Comparison of ENCODE assay signal across 16 cellular contexts in genomic region chr3:4687167-4687566, GRCh38.
DNase-seq lines count a peak whose midpoint lies in the region; ATAC-seq, FAIRE-seq and TF ChIP-seq lines count a peak whose summit lies in the region.
"Had no signal": no experiment of that assay in that cellular context is flagged by ENCODE, and none has a peak within 500 bp of the region (broad histone marks: within the 10 kb centered on the region; RNA-seq: fewer than 3 reads in every experiment).

No MANE protein-coding gene starts in this region.

- no peak overlapping the region for H2AFZ ChIP-seq in mammary epithelial cell (ENCODE audit: low read depth, low read length)
- no peak overlapping the region for H2AFZ ChIP-seq in HepG2 (ENCODE audit: low read length)

- H3K27me3 Mint-ChIP-seq in CD8-positive, alpha-beta memory T cell, result no peaks in the 10 kb centered on the region

- H3K36me3 ChIP-seq in mammary epithelial cell (ENCODE audit: insufficient read depth, low read length) (no peaks in the 10 kb centered on the region), HepG2 (replicated peaks in 1 of 2; ENCODE audit: control insufficient read depth in 1 of 2, insufficient read depth in 2 of 2, low read length in 2 of 2) (peaks cover 10 to 19% of the 10 kb centered on the region in 2 experiments; a peak in 3 of 5 replicates), upper lobe of right lung (peaks cover 60% of the 10 kb centered on the region)
- peaks cover 41% of the 10 kb centered on the region for H3K36me3 ChIP-seq in CD8-positive, alpha-beta memory T cell (ENCODE audit: insufficient read depth, low read length)

- CTCF ChIA-PET in mammary epithelial cell (lab: Charles Lee; ENCODE audit: low non-redundant PET), result no interaction called here
- CTCF ChIA-PET in HepG2 (lab: Yijun Ruan, JAX; ENCODE audit: low intra/inter-chr PET ratio, low total read pairs), result no interaction called here
- CTCF ChIA-PET in CD8-positive, alpha-beta memory T cell (lab: Charles Lee), result interaction anchor here (1.0 to 1.5 kb wide), 2 partner anchors 24 to 370 kb away, joined by 5 to 8 read pairs; no protein-coding TSS in a partner anchor

- peaks cover 0 to 11% (median 5%) of the 10 kb centered on the region in 5 donors for H3K9me3 Mint-ChIP-seq in CD8-positive, alpha-beta memory T cell
- H3K9me3 Mint-ChIP-seq: activated T-cell treated with anti-CD3 and anti-CD28 coated beads, Interleukin-2, amount 50 U/mL, for 72 hours had no signal

- TF ChIP-seq CTCF in mammary epithelial cell (conservative IDR thresholded peaks at IDR 0.05 in 1 of 2, IDR thresholded peaks at IDR 0.05 in 1 of 2; ENCODE audit: extremely low read depth in 1 of 2, insufficient read depth in 1 of 2, low read depth in 1 of 2, low read length in 2 of 2), result no peak
- no peak for TF ChIP-seq CTCF in HepG2 (CRISPR knock-in tag; IDR thresholded peaks at IDR 0.05)
- no peak for TF ChIP-seq CTCF in upper lobe of right lung (IDR thresholded peaks at IDR 0.05)

- dilution Hi-C loops in mammary epithelial cell (cut with HindIII; ENCODE audit: low sequenced_read_pairs), result no loop called here

- no peaks in the 10 kb centered on the region for H3K27me3 ChIP-seq in mammary epithelial cell (ENCODE audit: insufficient read depth, low read length)
- no peaks in the 10 kb centered on the region for H3K27me3 ChIP-seq in HepG2 (ENCODE audit: control insufficient read depth in 1 of 2, insufficient read depth in 2 of 2, low read length in 2 of 2)
- no peaks in the 10 kb centered on the region for H3K27me3 ChIP-seq in upper lobe of right lung
- no peaks in the 10 kb centered on the region for H3K27me3 ChIP-seq in CD8-positive, alpha-beta memory T cell (ENCODE audit: insufficient read depth, low read length, poor library complexity, severe bottlenecking)
- H3K27me3 ChIP-seq: heart left ventricle had no signal

- ATAC-seq in HepG2, result peak; percentile 43; the same call in 2 of the 3 replicates
- peak; percentile 86 for ATAC-seq in upper lobe of right lung
- ATAC-seq in HG03196 (IDR thresholded peaks at IDR 0.05; ENCODE audit: unreplicated experiment), result no peak
- ATAC-seq: activated T-cell treated with anti-CD3 and anti-CD28 coated beads, Interleukin-2, amount 50 U/mL, for 72 hours; heart left ventricle had no signal

- peaks cover 0 to 2% (median 0%) of the 10 kb centered on the region in 3 donors for H3K4me1 Mint-ChIP-seq in CD8-positive, alpha-beta memory T cell

- no peak overlapping the region for H3K4me3 Mint-ChIP-seq in CD8-positive, alpha-beta memory T cell
- H3K4me3 Mint-ChIP-seq: activated T-cell treated with anti-CD3 and anti-CD28 coated beads, Interleukin-2, amount 50 U/mL, for 72 hours had no signal

- H3K9ac ChIP-seq in mammary epithelial cell (ENCODE audit: insufficient read depth, low read length) (no peak overlapping the region), HepG2 (ENCODE audit: insufficient read depth, low read depth, low read length) (no peak overlapping the region)

- H3K27ac Mint-ChIP-seq in CD8-positive, alpha-beta memory T cell, result no peak overlapping the region
- H3K27ac Mint-ChIP-seq: activated T-cell treated with anti-CD3 and anti-CD28 coated beads, Interleukin-2, amount 50 U/mL, for 72 hours had no signal

- H3K27ac ChIP-seq in mammary epithelial cell (ENCODE audit: insufficient read depth, low read depth, low read length), result no peak overlapping the region
- H3K27ac ChIP-seq in HepG2 (ENCODE audit: extremely low read length, insufficient read depth, low read length), result no peak overlapping the region
- no peak overlapping the region for H3K27ac ChIP-seq in upper lobe of right lung
- H3K27ac ChIP-seq in substantia nigra (ENCODE audit: low read depth, low read length, poor library complexity, severe bottlenecking), result no peak overlapping the region
- H3K27ac ChIP-seq in CD8-positive, alpha-beta memory T cell (ENCODE audit: low read depth, low read length), result no peak overlapping the region
- H3K27ac ChIP-seq: epithelial cell of prostate, heart left ventricle had no signal

- intact Hi-C loops in mammary epithelial cell (cut with micrococcal nuclease) (no loop called here), HepG2 (cut with micrococcal nuclease; ENCODE audit: unreplicated experiment) (no loop called here), upper lobe of right lung (cut with DNase I) (no loop called here)

- H3K9me3 ChIP-seq in mammary epithelial cell (replicated peaks; ENCODE audit: insufficient read depth, low read length) (no peaks in the 10 kb centered on the region), HepG2 (ENCODE audit: low read length) (no peaks in the 10 kb centered on the region), upper lobe of right lung (no peaks in the 10 kb centered on the region)
- no peaks in the 10 kb centered on the region for H3K9me3 ChIP-seq in CD8-positive, alpha-beta memory T cell (ENCODE audit: low read length)

- H3K4me1 ChIP-seq in mammary epithelial cell (ENCODE audit: insufficient read depth, low read length), result no peaks in the 10 kb centered on the region
- no peaks in the 10 kb centered on the region for H3K4me1 ChIP-seq in HepG2 (ENCODE audit: insufficient read depth, low read length)
- H3K4me1 ChIP-seq in upper lobe of right lung, result no peaks in the 10 kb centered on the region
- no peaks in the 10 kb centered on the region for H3K4me1 ChIP-seq in CD8-positive, alpha-beta memory T cell (ENCODE audit: insufficient read depth, low read length)

- H3K4me2 ChIP-seq in mammary epithelial cell (ENCODE audit: insufficient read depth, low read depth, low read length), result no peak overlapping the region
- no peak overlapping the region for H3K4me2 ChIP-seq in HepG2 (ENCODE audit: low read depth, low read length)

- H3K36me3 Mint-ChIP-seq in CD8-positive, alpha-beta memory T cell, result peaks cover 43 to 95% (median 59%) of the 10 kb centered on the region in 3 donors

- H3K4me3 ChIP-seq in mammary epithelial cell (replicated peaks in 1 of 3; ENCODE audit: insufficient read depth in 1 of 3, low read depth in 2 of 3, low read length in 3 of 3), result no peak overlapping the region
- H3K4me3 ChIP-seq in HepG2 (replicated peaks in 1 of 3; ENCODE audit: insufficient read depth in 1 of 3, low read depth in 2 of 3, low read length in 3 of 3), result no peak overlapping the region
- H3K4me3 ChIP-seq in upper lobe of right lung, result no peak overlapping the region
- no peak overlapping the region for H3K4me3 ChIP-seq in CD8-positive, alpha-beta memory T cell (ENCODE audit: low read length)
- H3K4me3 ChIP-seq: heart left ventricle had no signal

- FAIRE-seq in HepG2 (lab: Jason Lieb, UNC), result peak; percentile 37
- FAIRE-seq: colon, TTC549 had no signal

- H3K79me2 ChIP-seq in mammary epithelial cell (ENCODE audit: insufficient read depth, low read length) (no peaks in the 10 kb centered on the region), HepG2 (ENCODE audit: insufficient read depth, low read length) (no peaks in the 10 kb centered on the region)

- WGBS in mammary epithelial cell (ENCODE audit: low coverage, missing lambda C conversion rate), result 88% methylated on average over 4 of the region's 4 CpGs
- WGBS in HepG2 (ENCODE audit: low lambda C conversion rate), result 60% methylated on average over 4 of the region's 4 CpGs

- POLR2A ChIA-PET in HepG2 (lab: Yijun Ruan, JAX), result no interaction called here
- POLR2A ChIA-PET in CD8-positive, alpha-beta memory T cell (lab: Charles Lee), result no interaction called here

- H4K20me1 ChIP-seq in mammary epithelial cell (ENCODE audit: insufficient read depth, low read length) (no peaks in the 10 kb centered on the region), HepG2 (ENCODE audit: insufficient read depth, low read length) (no peaks in the 10 kb centered on the region)

- TF ChIP-seq RAD21 in HepG2 (CRISPR knock-in tag; IDR thresholded peaks at IDR 0.05), result no peak

- no peak for TF ChIP-seq EP300 in HepG2 (IDR thresholded peaks at IDR 0.05; ENCODE audit: low read depth in 2 of 2, low read length in 2 of 2)
- TF ChIP-seq EP300 in HepG2 (CRISPR knock-in tag; IDR thresholded peaks at IDR 0.05; ENCODE audit: borderline replicate concordance), result no peak

- in situ Hi-C loops in T47D (cut with HindIII; ENCODE audit: low pct_unique_long_range_greater_than_20kb, low sequenced_read_pairs) (no loop called here), mammary epithelial cell (cut with MboI; ENCODE audit: low sequenced_read_pairs in 2 of 2) (no loop called here), HepG2 (cut with HindIII; ENCODE audit: extremely low pct_ligation_motif_present, low pct_unique_long_range_greater_than_20kb) (no loop called here)

- DNase-seq in T47D (ENCODE audit: low read depth in 1 of 2, low spot score in 1 of 2) (peak; percentile 54 to 99), mammary epithelial cell (no peak), amniotic epithelial cell (ENCODE audit: low read depth) (peak; percentile 91), HepG2 (ENCODE audit: low spot score) (peak; percentile 25), upper lobe of right lung (no peak), substantia nigra (lab: John Stamatoyannopoulos, UW) (no peak)
- no peak for DNase-seq in CD8-positive, alpha-beta memory T cell
- DNase-seq: activated CD4-positive, alpha-beta T cell treated with anti-CD3 and anti-CD28 coated beads, Interleukin-2, amount 50 U/mL, for 4 hours; activated T-cell treated with anti-CD3 and anti-CD28 coated beads, Interleukin-2, amount 50 U/mL, for 72 hours; COR-L47; heart left ventricle; NCI-H146 had no signal

- TF ChIP-seq POLR2A in HepG2 (IDR thresholded peaks at IDR 0.05; ENCODE audit: insufficient read depth in 1 of 2, low read depth in 2 of 2, low read length in 2 of 2), result no peak

- BruUV-seq in mammary epithelial cell (replicated peaks; lab: Mats Ljungman, UMichigan), result no TSS peak
- no TSS peak for BruUV-seq in HepG2 (replicated peaks; lab: Mats Ljungman, UMichigan)

TF ChIP-seq in HepG2, 621 proteins besides CTCF, POLR2A, EP300 and RAD21 (continues in another document):
- TF ChIP-seq PHB2 (IDR thresholded peaks at IDR 0.05; ENCODE audit: partially characterized antibody), result no peak
- TF ChIP-seq FOXA1 (IDR thresholded peaks at IDR 0.05), result no peak
- peak; percentile 52 for TF ChIP-seq FOXA1 (CRISPR knock-in tag; IDR thresholded peaks at IDR 0.05)
- no peak for TF ChIP-seq ZNF569 (CRISPR knock-in tag; IDR thresholded peaks at IDR 0.05; ENCODE audit: borderline replicate concordance)
- peak; percentile 50; the same call in 1 of the 2 replicates for TF ChIP-seq HHEX (CRISPR knock-in tag; IDR thresholded peaks at IDR 0.05)
- TF ChIP-seq RARA (CRISPR knock-in tag; IDR thresholded peaks at IDR 0.05), result 0 out of 2 replicates have a peak, but pooled peaks have one; percentile 26
- no peak for TF ChIP-seq ZNF329 (CRISPR knock-in tag; IDR thresholded peaks at IDR 0.05; ENCODE audit: low read depth)
- TF ChIP-seq ZFYVE20 (CRISPR knock-in tag; IDR thresholded peaks at IDR 0.05; ENCODE audit: borderline replicate concordance, low read depth), result no peak
- no peak for TF ChIP-seq TAF15 (IDR thresholded peaks at IDR 0.05; ENCODE audit: low read depth, low read length, poor library complexity, severe bottlenecking)
- no peak for TF ChIP-seq GABPA (IDR thresholded peaks at IDR 0.05; ENCODE audit: low read depth, low read length)
- 0 out of 2 replicates have a peak, but pooled peaks have one; percentile 15 for TF ChIP-seq GABPA (CRISPR knock-in tag; IDR thresholded peaks at IDR 0.05; ENCODE audit: low read depth)
- TF ChIP-seq RFX5 (IDR thresholded peaks at IDR 0.05; ENCODE audit: low read depth, low read length), result no peak

Comparison
In these comparisons a context has a peak if more than half of its experiments do, and no peak if none do; other contexts are left out.
1. DNase-seq: peak in T47D (2 of 2), amniotic epithelial cell (single experiment) and HepG2 (single experiment); none in mammary epithelial cell (single experiment), upper lobe of right lung (single experiment), substantia nigra (0 of 49) and CD8-positive, alpha-beta memory T cell (0 of 5).